Comparison of ENCODE assay signal across 9 cellular contexts in the genomic region with DNA sequence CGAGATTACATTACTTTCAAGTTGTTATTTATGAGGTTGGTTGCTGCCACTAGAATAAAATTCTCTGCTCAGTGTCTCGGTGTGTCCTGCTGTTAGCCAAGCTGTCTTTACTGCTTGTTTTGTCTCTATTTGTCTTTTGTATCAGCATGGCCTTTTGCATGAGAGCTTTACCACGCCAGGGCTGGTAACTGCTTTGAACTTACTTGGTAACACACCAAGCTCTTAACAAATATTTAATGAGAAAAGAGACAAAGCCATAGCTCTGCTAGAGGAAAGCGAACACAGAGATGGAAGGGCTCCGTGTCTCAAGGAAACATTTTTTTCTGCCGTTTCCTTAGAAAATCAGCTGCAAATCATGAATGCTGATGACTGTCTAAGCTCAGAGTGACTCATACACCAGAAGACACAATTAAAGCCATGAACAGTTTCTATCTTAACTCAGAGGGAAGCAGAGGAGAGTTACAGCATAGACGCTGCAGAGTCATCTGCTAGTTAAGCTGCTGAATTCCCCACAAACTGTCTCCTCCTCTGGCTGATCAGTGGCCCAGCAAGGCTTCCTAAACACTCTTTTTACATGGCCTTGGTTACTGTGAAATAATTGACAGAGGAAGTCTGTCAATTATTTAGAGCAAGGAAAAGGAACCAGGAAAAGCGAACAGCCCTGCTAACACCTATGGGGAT. TPM values are rescaled to one million over a fixed set of nuclear protein-coding genes. Genes with fewer than 3 reads are reported as not detected.
DNase-seq lines count a peak whose midpoint lies in the region; ATAC-seq and TF ChIP-seq lines count a peak whose summit lies in the region.
"Had no signal": no experiment of that assay in that cellular context is flagged by ENCODE, and none has a peak within 500 bp of the region (broad histone marks: within the 10 kb centered on the region; RNA-seq: fewer than 3 reads in every experiment).

No MANE protein-coding gene starts in this region.

- H3K4me1 ChIP-seq in ascending aorta (peaks cover 0 to 3% of the 10 kb centered on the region in 2 donors), iPS-20b (ENCODE audit: insufficient read depth, low read length) (peaks cover 13% of the 10 kb centered on the region; the same call in 1 of the 2 replicates), suprapubic skin (peaks cover 10% of the 10 kb centered on the region)

- H3K9ac ChIP-seq in iPS-20b (ENCODE audit: low read depth, low read length) = peak overlapping the region; percentile 3; the same call in 1 of the 2 replicates

- DNase-seq in NCI-H2171 treated with DMSO at 0.1 percent for 48 hours (lab: John Stamatoyannopoulos, UW) (peak; percentile 44), NCI-H2171 (lab: John Stamatoyannopoulos, UW) (no peak), ascending aorta (ENCODE audit: low spot score in 2 of 2) (no peak), suprapubic skin (ENCODE audit: low spot score in 2 of 2) (no peak), NCI-H774 (lab: John Stamatoyannopoulos, UW) (no peak)
- no peak for DNase-seq in stimulated activated CD4-positive, alpha-beta T cell treated with anti-CD3 and anti-CD28 coated beads, Interleukin-2, amount 100 ng/mL, for 48 hours

- ATAC-seq in HG03575 (IDR thresholded peaks at IDR 0.05; ENCODE audit: extremely low read depth, insufficient number of reproducible peaks, low FRiP score, unreplicated experiment) = peak; percentile 78

- TF ChIP-seq EP300 in suprapubic skin (IDR thresholded peaks at IDR 0.05) = no peak

- no peak for TF ChIP-seq POLR2A in suprapubic skin (IDR thresholded peaks at IDR 0.05)

- WGBS in suprapubic skin = 59% methylated on average over 8 of the region's 8 CpGs

- peak overlapping the region in 1 of 2 donors; percentile 2 for H3K4me3 ChIP-seq in ascending aorta
- no peak overlapping the region for H3K4me3 ChIP-seq in iPS-20b (ENCODE audit: low read length)
- H3K4me3 ChIP-seq in suprapubic skin = no peak overlapping the region
- H3K4me3 ChIP-seq: A549 had no signal

- TF ChIP-seq CTCF in ascending aorta (IDR thresholded peaks at IDR 0.05) = no peak
- no peak for TF ChIP-seq CTCF in suprapubic skin (IDR thresholded peaks at IDR 0.05)

- H3K9me3 ChIP-seq in ascending aorta (no peaks in the 10 kb centered on the region), iPS-20b (ENCODE audit: insufficient read depth, low read depth, low read length) (no peaks in the 10 kb centered on the region), suprapubic skin (no peaks in the 10 kb centered on the region)
- H3K9me3 ChIP-seq: A549 had no signal

- peaks cover 0 to 3% of the 10 kb centered on the region in 2 donors for H3K36me3 ChIP-seq in ascending aorta
- H3K36me3 ChIP-seq in iPS-20b (ENCODE audit: insufficient read depth, low read depth, low read length) = peaks cover 52% of the 10 kb centered on the region
- no peaks in the 10 kb centered on the region for H3K36me3 ChIP-seq in suprapubic skin

- H3K27me3 ChIP-seq in ascending aorta (no peaks in the 10 kb centered on the region), iPS-20b (ENCODE audit: insufficient read depth, low read length) (no peaks in the 10 kb centered on the region), suprapubic skin (no peaks in the 10 kb centered on the region)

- intact Hi-C loops in ascending aorta (cut with DNase I) = no loop called here

- H3K27ac ChIP-seq in ascending aorta (peak overlapping the region; percentile 32 to 48), iPS-20b (ENCODE audit: low read length) (no peak overlapping the region), suprapubic skin (peak overlapping the region; percentile 54)

RNA-seq across cellular contexts. Expression of gene AGPAT4, which starts 44.8 kb away (rescaled TPM):
- total RNA-seq in ascending aorta = 6.8 TPM
- total RNA-seq in suprapubic skin = 1 to 10 TPM; 1.1 to 4.1 (median 2.9) TPM
